In genomic region chr2:207149253-207150213, GRCh38 we compare ENCODE assay signal across 7 cellular contexts.
DNase-seq lines count a peak whose midpoint lies in the region; ATAC-seq and TF ChIP-seq lines count a peak whose summit lies in the region.

No MANE protein-coding gene starts in this region.

- peak overlapping the region in 1 of 2 experiments; percentile 34 for H3K4me3 ChIP-seq in neutrophil (ENCODE audit: low read depth in 1 of 2, low read length in 1 of 2)

- ATAC-seq in GM19397 (IDR thresholded peaks at IDR 0.05; ENCODE audit: unreplicated experiment) (peak; percentile 73), HG03045 (IDR thresholded peaks at IDR 0.05; ENCODE audit: unreplicated experiment) (peak; percentile 90)

- no peaks in the 10 kb centered on the region for H3K27me3 Mint-ChIP-seq in activated naive CD4-positive, alpha-beta T cell treated with anti-CD3 and anti-CD28 coated beads, Interleukin-2, amount 10 ng/mL, durations not matched to agents 7 days and 5 days

- no peak for DNase-seq in activated naive CD4-positive, alpha-beta T cell treated with anti-CD3 and anti-CD28 coated beads, Interleukin-2, amount 10 ng/mL, durations not matched to agents 7 days and 5 days
- DNase-seq in NCI-H226 (no peak), SW 1271 (lab: John Stamatoyannopoulos, UW) (no peak)
- DNase-seq in activated CD4-positive, alpha-beta T cell treated with anti-CD3 and anti-CD28 coated beads, Interleukin-2, amount 50 U/mL, for 1 hour = no peak

- no peak for TF ChIP-seq CTCF in neutrophil (IDR thresholded peaks at IDR 0.05)

- peaks cover 71 to 75% of the 10 kb centered on the region in 2 experiments for H3K4me1 ChIP-seq in neutrophil (ENCODE audit: control insufficient read depth in 1 of 2, insufficient read depth in 1 of 2, low read depth in 1 of 2, low read length in 1 of 2)

- peaks cover 79% of the 10 kb centered on the region for H3K36me3 Mint-ChIP-seq in activated naive CD4-positive, alpha-beta T cell treated with anti-CD3 and anti-CD28 coated beads, Interleukin-2, amount 10 ng/mL, durations not matched to agents 7 days and 5 days

- peaks cover 89% of the 10 kb centered on the region for H3K4me1 Mint-ChIP-seq in activated naive CD4-positive, alpha-beta T cell treated with anti-CD3 and anti-CD28 coated beads, Interleukin-2, amount 10 ng/mL, durations not matched to agents 7 days and 5 days

- H3K4me3 Mint-ChIP-seq in activated naive CD4-positive, alpha-beta T cell treated with anti-CD3 and anti-CD28 coated beads, Interleukin-2, amount 10 ng/mL, durations not matched to agents 7 days and 5 days = no peak overlapping the region

- H3K27ac Mint-ChIP-seq in activated naive CD4-positive, alpha-beta T cell treated with anti-CD3 and anti-CD28 coated beads, Interleukin-2, amount 10 ng/mL, durations not matched to agents 7 days and 5 days = peak overlapping the region; percentile 76

- peak overlapping the region; percentile 80 for H3K27ac ChIP-seq in neutrophil

- H3K9me3 ChIP-seq in neutrophil = no peaks in the 10 kb centered on the region

- H3K9me3 Mint-ChIP-seq in activated naive CD4-positive, alpha-beta T cell treated with anti-CD3 and anti-CD28 coated beads, Interleukin-2, amount 10 ng/mL, durations not matched to agents 7 days and 5 days = no peaks in the 10 kb centered on the region

- CTCF ChIA-PET in activated naive CD4-positive, alpha-beta T cell treated with anti-CD3 and anti-CD28 coated beads, Interleukin-2, amount 10 ng/mL, durations not matched to agents 7 days and 5 days (lab: Charles Lee) = no interaction called here

- H3K27me3 ChIP-seq in neutrophil = no peaks in the 10 kb centered on the region

- H3K36me3 ChIP-seq in neutrophil = peaks cover 18% of the 10 kb centered on the region
